8 cellular contexts compared by ENCODE assay signal in genomic region chr20:34111712-34112599, GRCh38. TPM values are rescaled to one million over a fixed set of nuclear protein-coding genes. Genes with fewer than 3 reads are reported as not detected.
DNase-seq lines count a peak whose midpoint lies in the region; ATAC-seq and TF ChIP-seq lines count a peak whose summit lies in the region.

Gene EIF2S2 (minus strand): TSS chr20:34112243. CDS start chr20:34112110, 133 bp downstream.

- TF ChIP-seq CTCF in LNCaP clone FGC (IDR thresholded peaks at IDR 0.05; ENCODE audit: control insufficient read depth, extremely low read depth, insufficient read depth) (no peak), RWPE1 (conservative IDR thresholded peaks at IDR 0.05; ENCODE audit: low read depth) (no peak), fibroblast of lung (conservative IDR thresholded peaks at IDR 0.05 in 1 of 2, IDR thresholded peaks at IDR 0.05 in 1 of 2; ENCODE audit: low read depth in 1 of 2, low read length in 2 of 2) (no peak)

- peak within 1 kb of the TSS; percentile 95 for H3K27ac Mint-ChIP-seq in activated T-helper 17 cell treated with anti-CD3 and anti-CD28 coated beads, Interleukin-2, amount 50 U/mL, for 72 hours
- H3K27ac Mint-ChIP-seq in naive thymus-derived CD4-positive, alpha-beta T cell = peak within 1 kb of the TSS; percentile 96 to 99 (median 98)
- peak within 1 kb of the TSS; percentile 99 for H3K27ac Mint-ChIP-seq in stimulated activated naive B cell treated with anti-CD40 and anti-IgM and Interleukin-4, amounts not matched to agents 10 μg/mL and 1 μg/mL and 100 μg/mL, for 72 hours

- no peaks in the 10 kb centered on the region for H3K27me3 ChIP-seq in fibroblast of lung (ENCODE audit: control insufficient read depth, insufficient read depth, low read length)
- no peaks in the 10 kb centered on the region for H3K27me3 ChIP-seq in naive thymus-derived CD4-positive, alpha-beta T cell (ENCODE audit: control insufficient read depth in 2 of 2, insufficient read depth in 2 of 2, low read length in 2 of 2)

- H3K4me2 ChIP-seq in fibroblast of lung (ENCODE audit: extremely low read depth, insufficient read depth, low read length) = peak within 1 kb of the TSS; percentile 99

- H3K4me1 ChIP-seq in fibroblast of lung (ENCODE audit: control insufficient read depth, extremely low read depth, insufficient read depth, low read length) = peaks cover 4% of the 10 kb centered on the region
- H3K4me1 ChIP-seq in naive thymus-derived CD4-positive, alpha-beta T cell (ENCODE audit: control insufficient read depth in 2 of 2, insufficient read depth in 2 of 2, low read length in 2 of 2) = peaks cover 24 to 34% of the 10 kb centered on the region in 2 donors

- CTCF ChIA-PET in RWPE1 (lab: Yijun Ruan, JAX) = interaction anchor here (0.5 to 1.8 kb wide), 11 partner anchors 9 to 1105 kb away, joined by 3 to 10 read pairs (median 4); partner anchors contain the start of gene BPIFB2
- CTCF ChIA-PET in naive thymus-derived CD4-positive, alpha-beta T cell (lab: Charles Lee) = interaction anchor here (1.4 to 1.6 kb wide), 2 partner anchors 10 to 42 kb away, joined by 6 read pairs; no protein-coding TSS in a partner anchor

- peaks cover 53% of the 10 kb centered on the region for H3K36me3 Mint-ChIP-seq in activated T-helper 17 cell treated with anti-CD3 and anti-CD28 coated beads, Interleukin-2, amount 50 U/mL, for 72 hours (ENCODE audit: low read depth)
- H3K36me3 Mint-ChIP-seq in naive thymus-derived CD4-positive, alpha-beta T cell = peaks cover 0 to 13% (median 3%) of the 10 kb centered on the region in 5 donors
- peaks cover 11 to 23% of the 10 kb centered on the region in 2 donors for H3K36me3 Mint-ChIP-seq in stimulated activated naive B cell treated with anti-CD40 and anti-IgM and Interleukin-4, amounts not matched to agents 10 μg/mL and 1 μg/mL and 100 μg/mL, for 72 hours

- peaks cover 33% of the 10 kb centered on the region for H3K4me1 Mint-ChIP-seq in activated T-helper 17 cell treated with anti-CD3 and anti-CD28 coated beads, Interleukin-2, amount 50 U/mL, for 72 hours
- peaks cover 34 to 53% (median 47%) of the 10 kb centered on the region in 7 donors for H3K4me1 Mint-ChIP-seq in naive thymus-derived CD4-positive, alpha-beta T cell
- peaks cover 23 to 47% of the 10 kb centered on the region in 2 donors for H3K4me1 Mint-ChIP-seq in stimulated activated naive B cell treated with anti-CD40 and anti-IgM and Interleukin-4, amounts not matched to agents 10 μg/mL and 1 μg/mL and 100 μg/mL, for 72 hours

- H3K4me3 ChIP-seq in LNCaP clone FGC (ENCODE audit: low read depth, low read length) (peak within 1 kb of the TSS; percentile 95), fibroblast of lung (replicated peaks in 1 of 4; ENCODE audit: control extremely low read depth in 1 of 4, insufficient read depth in 1 of 4, low read depth in 3 of 4, low read length in 4 of 4) (peak within 1 kb of the TSS; percentile 93 to 99 (median 95))
- H3K4me3 ChIP-seq in naive thymus-derived CD4-positive, alpha-beta T cell (ENCODE audit: low read length) = peak within 1 kb of the TSS; percentile 92

- peaks cover 2% of the 10 kb centered on the region for H3K36me3 ChIP-seq in fibroblast of lung (ENCODE audit: control insufficient read depth, insufficient read depth, low read length)
- H3K36me3 ChIP-seq in naive thymus-derived CD4-positive, alpha-beta T cell (ENCODE audit: control insufficient read depth in 2 of 3, insufficient read depth in 3 of 3, low read length in 3 of 3) = peaks cover 0 to 7% (median 0%) of the 10 kb centered on the region in 3 experiments

- H2AFZ ChIP-seq in fibroblast of lung (ENCODE audit: low read length) = peak within 1 kb of the TSS; percentile 93

- H3K4me3 Mint-ChIP-seq in activated T-helper 17 cell treated with anti-CD3 and anti-CD28 coated beads, Interleukin-2, amount 50 U/mL, for 72 hours = peak within 1 kb of the TSS; percentile 96
- peak within 1 kb of the TSS; percentile 87 to 98 (median 96) for H3K4me3 Mint-ChIP-seq in naive thymus-derived CD4-positive, alpha-beta T cell
- peak within 1 kb of the TSS; percentile 95 for H3K4me3 Mint-ChIP-seq in stimulated activated naive B cell treated with anti-CD40 and anti-IgM and Interleukin-4, amounts not matched to agents 10 μg/mL and 1 μg/mL and 100 μg/mL, for 72 hours

- peak within 1 kb of the TSS; percentile 99 for H3K9ac ChIP-seq in fibroblast of lung (ENCODE audit: insufficient read depth, low read length)

- POLR2A ChIA-PET in RWPE1 (lab: Yijun Ruan, JAX; ENCODE audit: low non-redundant PET) = interaction anchor here (0.6 to 1.1 kb wide), 5 partner anchors 15 to 473 kb away, joined by 4 to 9 read pairs (median 5); no protein-coding TSS in a partner anchor
- POLR2A ChIA-PET in naive thymus-derived CD4-positive, alpha-beta T cell (lab: Charles Lee) = interaction anchor here (0.6 to 2.2 kb wide), 35 partner anchors 9 to 1280 kb away, joined by 3 to 26 read pairs (median 4); partner anchors contain the start of genes CBFA2T2, CDK5RAP1, CHMP4B and DYNLRB1

- intact Hi-C loops in naive thymus-derived CD4-positive, alpha-beta T cell (cut with micrococcal nuclease) = loop anchor here (1.0 to 5.0 kb wide), 21 partner anchors 17 to 1842 kb away; partner anchors contain the start of genes ASXL1 (in 2 of the 2), CHMP4B (in 2 of the 2), E2F1 (in 2 of the 2) and RALY (in 2 of the 2)

- H3K9me3 ChIP-seq in fibroblast of lung (ENCODE audit: control insufficient read depth, insufficient read depth, low read depth, low read length) = no peaks in the 10 kb centered on the region
- no peaks in the 10 kb centered on the region for H3K9me3 ChIP-seq in naive thymus-derived CD4-positive, alpha-beta T cell (ENCODE audit: control insufficient read depth in 2 of 3, low read length in 3 of 3)

- peak; percentile 90 for ATAC-seq in activated T-helper 17 cell treated with anti-CD3 and anti-CD28 coated beads, Interleukin-2, amount 50 U/mL, for 72 hours (replicated peaks)
- peak; percentile 95 for ATAC-seq in naive thymus-derived CD4-positive, alpha-beta T cell
- ATAC-seq in stimulated activated naive B cell treated with anti-CD40 and anti-IgM and Interleukin-4, amounts not matched to agents 10 μg/mL and 1 μg/mL and 100 μg/mL, for 72 hours (replicated peaks) = peak; percentile 92 to 95

- H3K27me3 Mint-ChIP-seq in activated T-helper 17 cell treated with anti-CD3 and anti-CD28 coated beads, Interleukin-2, amount 50 U/mL, for 72 hours = no peaks in the 10 kb centered on the region
- peaks cover 0 to 15% (median 0%) of the 10 kb centered on the region in 5 donors for H3K27me3 Mint-ChIP-seq in naive thymus-derived CD4-positive, alpha-beta T cell
- H3K27me3 Mint-ChIP-seq in stimulated activated naive B cell treated with anti-CD40 and anti-IgM and Interleukin-4, amounts not matched to agents 10 μg/mL and 1 μg/mL and 100 μg/mL, for 72 hours = no peaks in the 10 kb centered on the region

- peak within 1 kb of the TSS; percentile 93 for H3K27ac ChIP-seq in RWPE1
- H3K27ac ChIP-seq in fibroblast of lung (ENCODE audit: insufficient read depth, low read length) = peak within 1 kb of the TSS; percentile 94
- H3K27ac ChIP-seq in naive thymus-derived CD4-positive, alpha-beta T cell (ENCODE audit: low read depth, low read length) = peak within 1 kb of the TSS; percentile 89

- DNase-seq in Daoy (ENCODE audit: low read depth) = peak; percentile 99
- peak; percentile 95 for DNase-seq in GOT3 (lab: John Stamatoyannopoulos, UW)
- DNase-seq in LNCaP clone FGC (ENCODE audit: low read depth) = peak; percentile 96
- DNase-seq in RWPE1 (ENCODE audit: low spot score) = peak; percentile 99
- DNase-seq in fibroblast of lung (ENCODE audit: low read depth in 2 of 2) = peak; percentile 97 to 99
- peak; percentile 88 to 97 (median 95) for DNase-seq in naive thymus-derived CD4-positive, alpha-beta T cell
- DNase-seq in stimulated activated naive B cell treated with anti-CD40 and anti-IgM and Interleukin-4, amounts not matched to agents 10 μg/mL and 1 μg/mL and 100 μg/mL, for 72 hours = peak; percentile 94

- peaks cover 3% of the 10 kb centered on the region for H3K9me3 Mint-ChIP-seq in activated T-helper 17 cell treated with anti-CD3 and anti-CD28 coated beads, Interleukin-2, amount 50 U/mL, for 72 hours
- H3K9me3 Mint-ChIP-seq in naive thymus-derived CD4-positive, alpha-beta T cell = peaks cover 0 to 4% (median 0%) of the 10 kb centered on the region in 11 donors
- no peaks in the 10 kb centered on the region for H3K9me3 Mint-ChIP-seq in stimulated activated naive B cell treated with anti-CD40 and anti-IgM and Interleukin-4, amounts not matched to agents 10 μg/mL and 1 μg/mL and 100 μg/mL, for 72 hours

- H3K79me2 ChIP-seq in fibroblast of lung (ENCODE audit: control insufficient read depth, insufficient read depth, low read length) = peaks cover 51% of the 10 kb centered on the region

- peaks cover 6% of the 10 kb centered on the region for H4K20me1 ChIP-seq in fibroblast of lung (ENCODE audit: control insufficient read depth, extremely low read depth, insufficient read depth, low read length)

RNA-seq across cellular contexts. Expression of gene EIF2S2, which starts in this region (rescaled TPM):
- 127 and 165 TPM in 2 replicates for total RNA-seq in Daoy (2014; rRNA removed; shearing (Covaris generic))
- total RNA-seq in activated T-helper 17 cell treated with anti-CD3 and anti-CD28 coated beads, Interleukin-2, amount 50 U/mL, for 72 hours = 100 to 1,000 TPM in 1 of 2 donors, 10 to 100 TPM in 1; 64.0 to 107 TPM
- 127 and 140 TPM in 2 replicates for total RNA-seq in fibroblast of lung
- 95.3 and 108 TPM in 2 replicates for polyA plus RNA-seq in fibroblast of lung
- polyA plus RNA-seq in fibroblast of lung (2012) = 94.1 and 105 TPM in 2 replicates
- 4.7 and 7.0 TPM in 2 replicates for polyA minus RNA-seq in fibroblast of lung (ENCODE audit: low replicate concordance)
- 10 to 100 TPM; 16.8 to 68.4 (median 48.6) TPM for total RNA-seq in naive thymus-derived CD4-positive, alpha-beta T cell
- polyA plus RNA-seq in naive thymus-derived CD4-positive, alpha-beta T cell = 10 to 100 TPM; 20.2 to 21.2 TPM

Comparison
In these comparisons a context has a peak if more than half of its experiments do, and no peak if none do; other contexts are left out.
1. Peak in every context shown above with its lines: DNase-seq, ATAC-seq, H3K4me3 ChIP-seq and H3K27ac ChIP-seq.